In genomic region chr4:174378951-174379350, GRCh38 we compare ENCODE assay signal across 11 cellular contexts.
"Had no signal": no experiment of that assay in that cellular context is flagged by ENCODE, and none has a peak within 500 bp of the region (broad histone marks: within the 10 kb centered on the region; RNA-seq: fewer than 3 reads in every experiment).

No MANE protein-coding gene starts in this region.

- H3K9ac ChIP-seq: GM23248 had no signal

- H3K4me3 Mint-ChIP-seq: GM23338, H9, HFFc6 had no signal

- H3K27ac Mint-ChIP-seq: HFFc6 had no signal

- ATAC-seq: GM23338, HCT116 had no signal

- DNase-seq: GM23248, GOT3, H7, H9, HCEC 1CT, HFFc6 had no signal

- FAIRE-seq: H1, H54 had no signal

- H3K27ac ChIP-seq: GM23248 had no signal

- H3K9me3 Mint-ChIP-seq: HFFc6 had no signal

- H3K36me3 ChIP-seq: HAP-1 had no signal

- H3K4me3 ChIP-seq: GM23248, GM23338, HAP-1 had no signal

- H3K9me3 ChIP-seq: HAP-1 had no signal
